In genomic region chr14:22536853-22537338, GRCh38 we compare ENCODE assay signal across 1 cellular context.
TF ChIP-seq lines count a peak whose summit lies in the region.

No MANE protein-coding gene starts in this region.

TF ChIP-seq in HEK293, 187 proteins besides CTCF, POLR2A, EP300 and RAD21 (continued from another document):
- TF ChIP-seq ZNF138 (tag by site-specific recombination; IDR thresholded peaks at IDR 0.05; ENCODE audit: borderline replicate concordance) = no peak
- TF ChIP-seq ZNF174 (tag by site-specific recombination; IDR thresholded peaks at IDR 0.05) = no peak
- no peak for TF ChIP-seq ZNF280C (tag by site-specific recombination; IDR thresholded peaks at IDR 0.05)
- TF ChIP-seq ZNF140 (tag by site-specific recombination; IDR thresholded peaks at IDR 0.05) = no peak
- TF ChIP-seq ZNF561 (tag by site-specific recombination; IDR thresholded peaks at IDR 0.05; ENCODE audit: borderline replicate concordance) = no peak
- TF ChIP-seq ZNF600 (tag by site-specific recombination; IDR thresholded peaks at IDR 0.05) = peak; percentile 83
- no peak for TF ChIP-seq ZNF449 (tag by site-specific recombination; IDR thresholded peaks at IDR 0.05)
- no peak for TF ChIP-seq ZFP3 (tag by site-specific recombination; IDR thresholded peaks at IDR 0.05; ENCODE audit: low read depth)
- TF ChIP-seq ZNF350 (tag by site-specific recombination; IDR thresholded peaks at IDR 0.05) = no peak
- no peak for TF ChIP-seq ZNF510 (tag by site-specific recombination; IDR thresholded peaks at IDR 0.05; ENCODE audit: insufficient replicate concordance)
- TF ChIP-seq ZNF514 (tag by site-specific recombination; IDR thresholded peaks at IDR 0.05) = no peak
- no peak for TF ChIP-seq ZNF169 (tag by site-specific recombination; IDR thresholded peaks at IDR 0.05)
- TF ChIP-seq FEZF1 (tag by site-specific recombination; IDR thresholded peaks at IDR 0.05) = no peak
- TF ChIP-seq INSM2 (tag by site-specific recombination; IDR thresholded peaks at IDR 0.05) = peak; percentile 90
- TF ChIP-seq ZNF792 (tag by site-specific recombination; IDR thresholded peaks at IDR 0.05) = no peak
- TF ChIP-seq ZNF501 (tag by site-specific recombination; IDR thresholded peaks at IDR 0.05) = no peak
- TF ChIP-seq ZNF513 (tag by site-specific recombination; IDR thresholded peaks at IDR 0.05) = no peak
- TF ChIP-seq ZNF433 (tag by site-specific recombination; IDR thresholded peaks at IDR 0.05; ENCODE audit: low read depth) = no peak
- peak; percentile 86; the same call in 1 of the 2 replicates for TF ChIP-seq ZEB2 (tag by site-specific recombination; IDR thresholded peaks at IDR 0.05)
- TF ChIP-seq ZNF24 (tag by site-specific recombination; IDR thresholded peaks at IDR 0.05) = peak; percentile 83
- TF ChIP-seq ZNF335 (tag by site-specific recombination; conservative IDR thresholded peaks at IDR 0.05) = no peak
- no peak for TF ChIP-seq ZNF560 (tag by site-specific recombination; IDR thresholded peaks at IDR 0.05; ENCODE audit: borderline replicate concordance)
- peak; percentile 68 for TF ChIP-seq ZBTB21 (tag by site-specific recombination; IDR thresholded peaks at IDR 0.05)
- no peak for TF ChIP-seq ZNF707 (tag by site-specific recombination; IDR thresholded peaks at IDR 0.05)
- TF ChIP-seq SP3 (tag by site-specific recombination; IDR thresholded peaks at IDR 0.05) = peak; percentile 28; the same call in 1 of the 2 replicates
